Comparison of ENCODE assay signal across 15 cellular contexts in genomic region chr19:55528030-55528801, GRCh38. TPM values are rescaled to one million over a fixed set of nuclear protein-coding genes. Genes with fewer than 3 reads are reported as not detected.
DNase-seq lines count a peak whose midpoint lies in the region; ATAC-seq, FAIRE-seq and TF ChIP-seq lines count a peak whose summit lies in the region.
"Had no signal": no experiment of that assay in that cellular context is flagged by ENCODE, and none has a peak within 500 bp of the region (broad histone marks: within the 10 kb centered on the region; RNA-seq: fewer than 3 reads in every experiment).

No MANE protein-coding gene starts in this region.

- H3K4ac ChIP-seq in H1 (replicated peaks; ENCODE audit: insufficient read length, low read depth, low read length): no peak overlapping the region

- H3K14ac ChIP-seq in H1 (ENCODE audit: insufficient read length): no peak overlapping the region

- no peak overlapping the region for H2AK5ac ChIP-seq in H1 (ENCODE audit: low read depth, low read length)

- DNase-seq in AG10803 (ENCODE audit: low read depth) (peak; percentile 37), H7 (peak; percentile 58), NCI-H748 treated with DMSO at 0.1 percent for 48 hours (lab: John Stamatoyannopoulos, UW) (peak; percentile 57), H1 (ENCODE audit: low read depth in 1 of 2, low spot score in 2 of 2) (no peak), HAP-1 (ENCODE audit: low spot score in 2 of 2) (no peak)
- DNase-seq in naive thymus-derived CD4-positive, alpha-beta T cell: no peak
- DNase-seq: activated naive CD8-positive, alpha-beta T cell treated with anti-CD3 and anti-CD28 coated beads, Interleukin-2, amount 10 ng/mL, durations not matched to agents 7 days and 5 days; nucleus accumbens; T-helper 17 cell had no signal

- H3K4me1 Mint-ChIP-seq in naive thymus-derived CD4-positive, alpha-beta T cell: no peaks in the 10 kb centered on the region
- H3K4me1 Mint-ChIP-seq: activated naive CD8-positive, alpha-beta T cell treated with anti-CD3 and anti-CD28 coated beads, Interleukin-2, amount 10 ng/mL, durations not matched to agents 7 days and 5 days; T-helper 17 cell had no signal

- H3K27ac ChIP-seq in H1 (ENCODE audit: low read depth, low read length): no peak overlapping the region
- no peak overlapping the region for H3K27ac ChIP-seq in naive thymus-derived CD4-positive, alpha-beta T cell (ENCODE audit: low read depth, low read length)
- H3K27ac ChIP-seq: C4-2B had no signal

- H4K5ac ChIP-seq in H1 (ENCODE audit: insufficient read length, low read depth, low read length): no peak overlapping the region

- no peak for TF ChIP-seq RAD21 in H1 (IDR thresholded peaks at IDR 0.05 in 1 of 2, conservative IDR thresholded peaks at IDR 0.05 in 1 of 2; ENCODE audit: low read depth in 2 of 2, low read length in 2 of 2)

- H3K27me3 ChIP-seq in H7 (ENCODE audit: control insufficient read depth, insufficient read depth, low read length) (no peaks in the 10 kb centered on the region), H1 (replicated peaks in 1 of 4; ENCODE audit: control insufficient read depth in 3 of 4, extremely low read depth in 1 of 4, insufficient read depth in 3 of 4, low read length in 3 of 4) (no peaks in the 10 kb centered on the region), HAP-1 (ENCODE audit: low read depth) (no peaks in the 10 kb centered on the region)
- no peaks in the 10 kb centered on the region for H3K27me3 ChIP-seq in naive thymus-derived CD4-positive, alpha-beta T cell (ENCODE audit: control insufficient read depth in 2 of 2, insufficient read depth in 2 of 2, low read length in 2 of 2)

- CTCF ChIA-PET in H1 (lab: Charles Lee; ENCODE audit: partially characterized antibody): interaction anchor here (0.9 to 2.9 kb wide), 2 partner anchors 24 to 103 kb away, joined by 3 to 7 read pairs; no protein-coding TSS in a partner anchor
- CTCF ChIA-PET in naive thymus-derived CD4-positive, alpha-beta T cell (lab: Charles Lee): interaction anchor here (1.1 kb wide), 1 partner anchor 45 kb away, joined by 3 read pairs; no protein-coding TSS in a partner anchor

- H3K56ac ChIP-seq in H1 (replicated peaks; ENCODE audit: insufficient read length, low read depth, low read length): no peak overlapping the region

- H3K79me2 ChIP-seq in H1 (ENCODE audit: control insufficient read depth in 1 of 2, insufficient read depth in 2 of 2, low read length in 2 of 2): no peaks in the 10 kb centered on the region

- H2BK12ac ChIP-seq in H1 (ENCODE audit: low read depth, low read length): peak overlapping the region; percentile 82; the same call in 1 of the 2 replicates

- peaks cover 0 to 9% (median 3%) of the 10 kb centered on the region in 5 donors for H3K27me3 Mint-ChIP-seq in naive thymus-derived CD4-positive, alpha-beta T cell
- H3K27me3 Mint-ChIP-seq: T-helper 17 cell had no signal

- in situ Hi-C loops in HAP-1 (cut with MboI; ENCODE audit: low sequenced_read_pairs): no loop called here

- POLR2A ChIA-PET in H1 (lab: Charles Lee; ENCODE audit: partially characterized antibody): interaction anchor here (1.3 kb wide), 1 partner anchor 24 kb away, joined by 3 read pairs; no protein-coding TSS in a partner anchor
- POLR2A ChIA-PET in naive thymus-derived CD4-positive, alpha-beta T cell (lab: Charles Lee): no interaction called here

- H3K36me3 ChIP-seq in H7 (replicated peaks; ENCODE audit: control insufficient read depth, insufficient read depth, low read length) (no peaks in the 10 kb centered on the region), H1 (ENCODE audit: control insufficient read depth in 2 of 4, insufficient read depth in 4 of 4, low read length in 3 of 4) (no peaks in the 10 kb centered on the region; a peak in 1 of 8 replicates), HAP-1 (replicated peaks) (no peaks in the 10 kb centered on the region)
- no peaks in the 10 kb centered on the region for H3K36me3 ChIP-seq in naive thymus-derived CD4-positive, alpha-beta T cell (ENCODE audit: control insufficient read depth in 2 of 3, insufficient read depth in 3 of 3, low read length in 3 of 3)

- H2BK5ac ChIP-seq in H1 (ENCODE audit: low read depth, low read length): 0 out of 2 replicates have a peak overlapping the region, but pooled peaks have one; percentile 10

- ATAC-seq in HG03095 (IDR thresholded peaks at IDR 0.05; ENCODE audit: unreplicated experiment) (no peak), GM21360 (IDR thresholded peaks at IDR 0.05; ENCODE audit: unreplicated experiment) (no peak)
- ATAC-seq in naive thymus-derived CD4-positive, alpha-beta T cell: no peak
- ATAC-seq: left lobe of liver, T-helper 17 cell had no signal

- H3K9me3 ChIP-seq in H1 (ENCODE audit: insufficient read depth in 2 of 2, low read depth in 1 of 2, low read length in 1 of 2) (peaks cover 0 to 7% of the 10 kb centered on the region in 2 experiments; a peak in 2 of 4 replicates), HAP-1 (no peaks in the 10 kb centered on the region)
- H3K9me3 ChIP-seq in naive thymus-derived CD4-positive, alpha-beta T cell (ENCODE audit: control insufficient read depth in 2 of 3, low read length in 3 of 3): no peaks in the 10 kb centered on the region

- WGBS in H1 (ENCODE audit: extremely low coverage in 1 of 2, insufficient coverage in 1 of 2, insufficient read length in 1 of 2, insufficient replicate concordance in 2 of 2, low coverage in 1 of 2, low lambda C conversion rate in 2 of 2, missing lambda C conversion rate in 1 of 2), 2 experiments: 85% methylated on average over 15 of the region's 15 CpGs; no CpG with 5 or more reads in 1 of the 2 experiments

- H3K23me2 ChIP-seq in H1 (ENCODE audit: low read depth, low read length): no peaks in the 10 kb centered on the region

- H4K20me1 ChIP-seq in H1 (replicated peaks in 1 of 2; ENCODE audit: control insufficient read depth in 1 of 2, insufficient read depth in 2 of 2, low read length in 2 of 2): peaks cover 0 to 9% of the 10 kb centered on the region in 2 experiments

- H3K4me1 ChIP-seq in H1 (replicated peaks in 1 of 4; ENCODE audit: control insufficient read depth in 3 of 4, insufficient read depth in 4 of 4, low read length in 3 of 4) (peaks cover 0 to 9% (median 2%) of the 10 kb centered on the region in 4 experiments; a peak in 3 of 7 replicates), HAP-1 (no peaks in the 10 kb centered on the region)
- no peaks in the 10 kb centered on the region for H3K4me1 ChIP-seq in naive thymus-derived CD4-positive, alpha-beta T cell (ENCODE audit: control insufficient read depth in 2 of 2, insufficient read depth in 2 of 2, low read length in 2 of 2)

- no peak overlapping the region for H4K8ac ChIP-seq in H1 (ENCODE audit: extremely low read depth, insufficient read depth, low read length)

- no peak overlapping the region for H3K4me3 Mint-ChIP-seq in naive thymus-derived CD4-positive, alpha-beta T cell
- H3K4me3 Mint-ChIP-seq: activated naive CD8-positive, alpha-beta T cell treated with anti-CD3 and anti-CD28 coated beads, Interleukin-2, amount 10 ng/mL, durations not matched to agents 7 days and 5 days; T-helper 17 cell had no signal

- no peak for TF ChIP-seq EP300 in H1 (IDR thresholded peaks at IDR 0.05; ENCODE audit: borderline replicate concordance in 1 of 2, low read depth in 2 of 2, low read length in 2 of 2)

- no peak overlapping the region for H3K27ac Mint-ChIP-seq in naive thymus-derived CD4-positive, alpha-beta T cell
- H3K27ac Mint-ChIP-seq: activated naive CD8-positive, alpha-beta T cell treated with anti-CD3 and anti-CD28 coated beads, Interleukin-2, amount 10 ng/mL, durations not matched to agents 7 days and 5 days; T-helper 17 cell had no signal

- H3K18ac ChIP-seq in H1 (ENCODE audit: extremely low read depth, low read length): no peak overlapping the region

- H3K79me1 ChIP-seq in H1 (ENCODE audit: low read depth, low read length): no peaks in the 10 kb centered on the region

- no peak overlapping the region for H2BK120ac ChIP-seq in H1 (replicated peaks; ENCODE audit: low read depth, low read length)

- TF ChIP-seq CTCF in AG10803 (conservative IDR thresholded peaks at IDR 0.05; ENCODE audit: low read length) (peak; percentile 27; the same call in 1 of the 2 replicates), H1 (IDR thresholded peaks at IDR 0.05; ENCODE audit: control extremely low read depth in 1 of 3, insufficient read depth in 1 of 3, low read depth in 1 of 3, low read length in 3 of 3) (no peak)

- intact Hi-C loops in naive thymus-derived CD4-positive, alpha-beta T cell (cut with micrococcal nuclease): no loop called here

- H2AFZ ChIP-seq in H1 (ENCODE audit: low read length): no peak overlapping the region

- no peak overlapping the region for H4K91ac ChIP-seq in H1 (replicated peaks; ENCODE audit: insufficient read length, low read length)

- H3K9me3 Mint-ChIP-seq in naive thymus-derived CD4-positive, alpha-beta T cell: no peaks in the 10 kb centered on the region
- H3K9me3 Mint-ChIP-seq: activated naive CD8-positive, alpha-beta T cell treated with anti-CD3 and anti-CD28 coated beads, Interleukin-2, amount 10 ng/mL, durations not matched to agents 7 days and 5 days had no signal

- H3K4me2 ChIP-seq in H1 (ENCODE audit: insufficient read depth in 1 of 2, low read depth in 2 of 2, low read length in 2 of 2): no peak overlapping the region; a peak in 1 of 4 replicates

- no peaks in the 10 kb centered on the region for H3K36me3 Mint-ChIP-seq in naive thymus-derived CD4-positive, alpha-beta T cell
- H3K36me3 Mint-ChIP-seq: activated naive CD8-positive, alpha-beta T cell treated with anti-CD3 and anti-CD28 coated beads, Interleukin-2, amount 10 ng/mL, durations not matched to agents 7 days and 5 days had no signal

- H3K4me3 ChIP-seq in AG10803 (ENCODE audit: low read length) (no peak overlapping the region), H7 (ENCODE audit: insufficient read depth, low read depth, low read length) (no peak overlapping the region), H1 (ENCODE audit: extremely low read depth in 1 of 4, insufficient read depth in 2 of 4, low read depth in 3 of 4, low read length in 4 of 4) (no peak overlapping the region), HAP-1 (no peak overlapping the region)
- no peak overlapping the region for H3K4me3 ChIP-seq in naive thymus-derived CD4-positive, alpha-beta T cell (ENCODE audit: low read length)

- no peak for FAIRE-seq in H1 (lab: Jason Lieb, UNC)

- 0 out of 7 replicates have a peak overlapping the region, but pooled peaks of 1 of the 4 experiments have one; percentile 10 for H3K9ac ChIP-seq in H1 (replicated peaks in 1 of 4; ENCODE audit: extremely low read depth in 1 of 4, low read depth in 3 of 4, low read length in 3 of 4)

- H2BK20ac ChIP-seq in H1 (ENCODE audit: low read length): no peak overlapping the region

- no peak overlapping the region for H2BK15ac ChIP-seq in H1 (ENCODE audit: low read length)

- TF ChIP-seq POLR2A in H1 (IDR thresholded peaks at IDR 0.05; ENCODE audit: control extremely low read depth in 1 of 2, low read depth in 2 of 2, low read length in 2 of 2): no peak

- H3K23ac ChIP-seq in H1 (ENCODE audit: insufficient read length): no peak overlapping the region

RNA-seq across cellular contexts. Expression of gene SBK2, which starts 8.7 kb away (rescaled TPM):
- 4.0 and 4.6 TPM in 2 replicates for total RNA-seq in H7 (2014; rRNA removed; shearing (Covaris generic))
- total RNA-seq in H1 (2021; fragmentation: NEBNext Ultra II Directional; extraction: Animal tissue kit (Norgen Biotek cat#: 25700)): 3.9 and 4.1 TPM in 2 replicates
- polyA plus RNA-seq in H1 (2011; rRNA removed): 3.2 and 7.4 TPM in 2 replicates
- 3.3 TPM for polyA plus RNA-seq in H1 (2011; cell fraction: cytosol; rRNA removed)
- polyA plus RNA-seq in H1 (2011; cell fraction: nucleus; rRNA removed): 8.7 TPM
- polyA plus RNA-seq in H1 (2012, experiment 1 of 2): 2.8 to 5.5 TPM (median 4.5 TPM) in 4 replicates
- polyA plus RNA-seq in H1 (2012, experiment 2 of 2): 3.3 TPM
- polyA plus RNA-seq in H1 (2013, experiment 1 of 2): 2.0 TPM
- polyA plus RNA-seq in H1 (2013, experiment 2 of 2): 2.1 TPM
- 1.1 and 1.3 TPM in 2 replicates for polyA minus RNA-seq in H1 (2011; rRNA and poly(A)+ RNA removed)
- 7.4 TPM for polyA minus RNA-seq in H1 (2011; cell fraction: cytosol; rRNA and poly(A)+ RNA removed)
- 4.0 TPM for polyA minus RNA-seq in H1 (2011; cell fraction: nucleus; rRNA and poly(A)+ RNA removed)
- not detected for total RNA-seq in naive thymus-derived CD4-positive, alpha-beta T cell
- not detected for polyA plus RNA-seq in naive thymus-derived CD4-positive, alpha-beta T cell
- total RNA-seq: activated CD8-positive, alpha-beta memory T cell treated with anti-CD3 and anti-CD28 coated beads for 36 hours; activated naive CD8-positive, alpha-beta T cell treated with anti-CD3 and anti-CD28 coated beads, Interleukin-2, amount 10 ng/mL, durations not matched to agents 7 days and 5 days; glomerular endothelial cell; left lobe of liver; T-helper 17 cell had no signal

RNA-seq across cellular contexts. Expression of gene SBK3, which starts 17.1 kb away (rescaled TPM):
- total RNA-seq in H7 (2014; rRNA removed; shearing (Covaris generic)): 0.17 and 2.4 TPM in 2 replicates
- total RNA-seq in H1 (2021; fragmentation: NEBNext Ultra II Directional; extraction: Animal tissue kit (Norgen Biotek cat#: 25700)): 0.76 and 0.94 TPM in 2 replicates
- 1.5 and 2.8 TPM in 2 replicates for polyA plus RNA-seq in H1 (2011; rRNA removed)
- polyA plus RNA-seq in H1 (2011; cell fraction: cytosol; rRNA removed): 1.5 TPM
- 2.7 TPM for polyA plus RNA-seq in H1 (2011; cell fraction: nucleus; rRNA removed)
- polyA plus RNA-seq in H1 (2012, experiment 1 of 2): 0.65 to 1.9 TPM (median 1.5 TPM) in 4 replicates
- polyA plus RNA-seq in H1 (2012, experiment 2 of 2): 1.1 TPM
- 0.53 TPM for polyA plus RNA-seq in H1 (2013, experiment 1 of 2)
- 0.48 TPM for polyA plus RNA-seq in H1 (2013, experiment 2 of 2)
- polyA minus RNA-seq in H1 (2011; rRNA and poly(A)+ RNA removed): 0.28 and 0.37 TPM in 2 replicates
- polyA minus RNA-seq in H1 (2011; cell fraction: cytosol; rRNA and poly(A)+ RNA removed): 1.5 TPM
- 0.70 TPM for polyA minus RNA-seq in H1 (2011; cell fraction: nucleus; rRNA and poly(A)+ RNA removed)
- not detected for total RNA-seq in naive thymus-derived CD4-positive, alpha-beta T cell
- not detected for polyA plus RNA-seq in naive thymus-derived CD4-positive, alpha-beta T cell
- total RNA-seq: activated CD8-positive, alpha-beta memory T cell treated with anti-CD3 and anti-CD28 coated beads for 36 hours; activated naive CD8-positive, alpha-beta T cell treated with anti-CD3 and anti-CD28 coated beads, Interleukin-2, amount 10 ng/mL, durations not matched to agents 7 days and 5 days; left lobe of liver; T-helper 17 cell had no signal

RNA-seq across cellular contexts. Expression of gene SSC5D, which starts 40.0 kb away (rescaled TPM):
- total RNA-seq in H7 (2014; rRNA removed; shearing (Covaris generic)): 0.48 and 0.87 TPM in 2 replicates
- 1.7 and 2.3 TPM in 2 replicates for total RNA-seq in H1 (2021; fragmentation: NEBNext Ultra II Directional; extraction: Animal tissue kit (Norgen Biotek cat#: 25700))
- polyA plus RNA-seq in H1 (2011; rRNA removed): 0.39 and 0.72 TPM in 2 replicates
- 0.45 TPM for polyA plus RNA-seq in H1 (2011; cell fraction: cytosol; rRNA removed)
- 4.1 TPM for polyA plus RNA-seq in H1 (2011; cell fraction: nucleus; rRNA removed)
- polyA plus RNA-seq in H1 (2012, experiment 1 of 2): 1.2 to 2.6 TPM (median 1.7 TPM) in 4 replicates
- polyA plus RNA-seq in H1 (2012, experiment 2 of 2): 0.63 TPM
- polyA plus RNA-seq in H1 (2013, experiment 1 of 2): 0.73 TPM
- polyA plus RNA-seq in H1 (2013, experiment 2 of 2): 1.1 TPM
- 0.29 and 0.54 TPM in 2 replicates for polyA minus RNA-seq in H1 (2011; rRNA and poly(A)+ RNA removed)
- 1.0 TPM for polyA minus RNA-seq in H1 (2011; cell fraction: cytosol; rRNA and poly(A)+ RNA removed)
- 2.8 TPM for polyA minus RNA-seq in H1 (2011; cell fraction: nucleus; rRNA and poly(A)+ RNA removed)
- total RNA-seq in naive thymus-derived CD4-positive, alpha-beta T cell: under 1 TPM; 0.21 to 0.48 (median 0.35) TPM
- polyA plus RNA-seq in naive thymus-derived CD4-positive, alpha-beta T cell: not detected

RNA-seq across cellular contexts. Expression of gene NAT14, which starts 43.2 kb away (rescaled TPM):
- total RNA-seq in H7 (2014; rRNA removed; shearing (Covaris generic)): 56.0 and 71.2 TPM in 2 replicates
- total RNA-seq in H1 (2021; fragmentation: NEBNext Ultra II Directional; extraction: Animal tissue kit (Norgen Biotek cat#: 25700)): 69.1 and 71.2 TPM in 2 replicates
- 47.1 and 79.5 TPM in 2 replicates for polyA plus RNA-seq in H1 (2011; rRNA removed)
- 51.3 TPM for polyA plus RNA-seq in H1 (2011; cell fraction: cytosol; rRNA removed)
- polyA plus RNA-seq in H1 (2011; cell fraction: nucleus; rRNA removed): 132 TPM
- 61.3 to 71.3 TPM (median 67.2 TPM) in 4 replicates for polyA plus RNA-seq in H1 (2012, experiment 1 of 2)
- polyA plus RNA-seq in H1 (2012, experiment 2 of 2): 81.6 TPM
- 91.7 TPM for polyA plus RNA-seq in H1 (2013, experiment 1 of 2)
- 105 TPM for polyA plus RNA-seq in H1 (2013, experiment 2 of 2)
- polyA minus RNA-seq in H1 (2011; rRNA and poly(A)+ RNA removed): 7.1 and 10.9 TPM in 2 replicates
- polyA minus RNA-seq in H1 (2011; cell fraction: cytosol; rRNA and poly(A)+ RNA removed): 14.2 TPM
- polyA minus RNA-seq in H1 (2011; cell fraction: nucleus; rRNA and poly(A)+ RNA removed): 14.5 TPM
- 10 to 100 TPM in 1 of 5 experiments, 1 to 10 TPM in 4; 2.7 to 12.8 (median 7.5) TPM for total RNA-seq in naive thymus-derived CD4-positive, alpha-beta T cell
- 1 to 10 TPM; 1.7 to 3.3 TPM for polyA plus RNA-seq in naive thymus-derived CD4-positive, alpha-beta T cell

RNA-seq across cellular contexts. Expression of gene ZNF628, which starts 51.8 kb away (rescaled TPM):
- total RNA-seq in H7 (2014; rRNA removed; shearing (Covaris generic)): 5.8 and 8.1 TPM in 2 replicates
- total RNA-seq in H1 (2021; fragmentation: NEBNext Ultra II Directional; extraction: Animal tissue kit (Norgen Biotek cat#: 25700)): 10.8 and 12.9 TPM in 2 replicates
- 1.7 and 4.5 TPM in 2 replicates for polyA plus RNA-seq in H1 (2011; rRNA removed)
- polyA plus RNA-seq in H1 (2011; cell fraction: cytosol; rRNA removed): 1.4 TPM
- 4.4 TPM for polyA plus RNA-seq in H1 (2011; cell fraction: nucleus; rRNA removed)
- 3.2 to 7.6 TPM (median 6.6 TPM) in 4 replicates for polyA plus RNA-seq in H1 (2012, experiment 1 of 2)
- 4.7 TPM for polyA plus RNA-seq in H1 (2012, experiment 2 of 2)
- 6.7 TPM for polyA plus RNA-seq in H1 (2013, experiment 1 of 2)
- 7.0 TPM for polyA plus RNA-seq in H1 (2013, experiment 2 of 2)
- 0.61 and 0.82 TPM in 2 replicates for polyA minus RNA-seq in H1 (2011; rRNA and poly(A)+ RNA removed)
- 8.8 TPM for polyA minus RNA-seq in H1 (2011; cell fraction: cytosol; rRNA and poly(A)+ RNA removed)
- 7.2 TPM for polyA minus RNA-seq in H1 (2011; cell fraction: nucleus; rRNA and poly(A)+ RNA removed)
- 10 to 100 TPM in 2 of 5 experiments, 1 to 10 TPM in 3; 6.6 to 27.2 (median 9.0) TPM for total RNA-seq in naive thymus-derived CD4-positive, alpha-beta T cell
- 1 to 10 TPM in 1 of 2 donors, under 1 TPM in 1; 0.07 to 1.6 TPM for polyA plus RNA-seq in naive thymus-derived CD4-positive, alpha-beta T cell

Comparison
In these comparisons a context has a peak if more than half of its experiments do, and no peak if none do; other contexts are left out.
1. DNase-seq: peak in AG10803 (single experiment), H7 (single experiment) and NCI-H748 treated with DMSO at 0.1 percent for 48 hours (single experiment); none in H1 (0 of 2), HAP-1 (0 of 2) and naive thymus-derived CD4-positive, alpha-beta T cell (0 of 9).